1 cellular context compared by ENCODE assay signal in genomic region chr5:94181940-94182339, GRCh38.
TF ChIP-seq lines count a peak whose summit lies in the region.

No MANE protein-coding gene starts in this region.

TF ChIP-seq in GM12878, 131 proteins besides CTCF, POLR2A, EP300 and RAD21 (continued from another document):
- TF ChIP-seq ETV6 (conservative IDR thresholded peaks at IDR 0.05 in 1 of 2, IDR thresholded peaks at IDR 0.05 in 1 of 2; ENCODE audit: borderline replicate concordance in 1 of 2, low read depth in 1 of 2), result no peak
- TF ChIP-seq ZBTB4 (CRISPR knock-in tag; IDR thresholded peaks at IDR 0.05), result no peak
- TF ChIP-seq MLLT1 (IDR thresholded peaks at IDR 0.05), result no peak
- TF ChIP-seq E2F4 (IDR thresholded peaks at IDR 0.05; ENCODE audit: low read depth, low read length), result no peak
- TF ChIP-seq BCLAF1 (IDR thresholded peaks at IDR 0.05), result no peak
- TF ChIP-seq ZBED1 (IDR thresholded peaks at IDR 0.05; ENCODE audit: borderline replicate concordance), result no peak
- TF ChIP-seq TCF3 (IDR thresholded peaks at IDR 0.05; ENCODE audit: borderline replicate concordance, insufficient read depth, low read depth, low read length), result no peak
- no peak for TF ChIP-seq ZNF384 (IDR thresholded peaks at IDR 0.05; ENCODE audit: borderline replicate concordance, low read depth, low read length)
- TF ChIP-seq MTA2 (IDR thresholded peaks at IDR 0.05; ENCODE audit: low read depth), result no peak
- TF ChIP-seq HDAC6 (IDR thresholded peaks at IDR 0.05; ENCODE audit: unreplicated experiment), result no peak
- TF ChIP-seq IKZF1 (conservative IDR thresholded peaks at IDR 0.05), result no peak
- TF ChIP-seq ZNF687 (IDR thresholded peaks at IDR 0.05), result no peak
- TF ChIP-seq ZNF207 (IDR thresholded peaks at IDR 0.05; ENCODE audit: borderline replicate concordance), result no peak
TF ChIP-seq in GM12878: peak in this region for 0.
